ENCODE assay signal across 1 cellular context in the genomic region with DNA sequence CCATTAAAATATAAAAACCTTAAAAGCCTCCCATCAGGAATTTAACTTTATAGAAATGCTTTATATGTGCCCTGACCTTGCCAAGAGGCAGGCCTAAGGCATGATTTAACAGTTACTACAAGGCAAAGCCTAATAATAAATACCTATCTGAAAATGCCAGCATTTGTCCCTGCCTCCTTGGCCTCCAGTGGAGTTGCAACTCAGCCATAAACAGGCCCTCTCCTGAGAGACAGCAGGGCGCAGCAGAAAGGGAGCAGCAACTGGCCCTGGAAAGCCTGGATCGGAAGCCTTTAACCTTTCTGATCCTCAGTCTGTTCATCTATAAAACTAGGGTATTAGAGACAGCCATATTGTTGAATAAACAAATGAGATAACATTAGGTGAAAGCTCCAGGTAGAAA.
TF ChIP-seq lines count a peak whose summit lies in the region.

No MANE protein-coding gene starts in this region.

TF ChIP-seq in A549, 52 proteins besides CTCF, POLR2A, EP300 and RAD21 (continued from another document):
- TF ChIP-seq CEBPB (IDR thresholded peaks at IDR 0.05) (no peak), PHF8 (IDR thresholded peaks at IDR 0.05; ENCODE audit: borderline replicate concordance, low read depth) (no peak), PBX3 (IDR thresholded peaks at IDR 0.05) (no peak), CBX8 (IDR thresholded peaks at IDR 0.05) (no peak)
